Comparison of ENCODE assay signal across 1 cellular context in the genomic region with DNA sequence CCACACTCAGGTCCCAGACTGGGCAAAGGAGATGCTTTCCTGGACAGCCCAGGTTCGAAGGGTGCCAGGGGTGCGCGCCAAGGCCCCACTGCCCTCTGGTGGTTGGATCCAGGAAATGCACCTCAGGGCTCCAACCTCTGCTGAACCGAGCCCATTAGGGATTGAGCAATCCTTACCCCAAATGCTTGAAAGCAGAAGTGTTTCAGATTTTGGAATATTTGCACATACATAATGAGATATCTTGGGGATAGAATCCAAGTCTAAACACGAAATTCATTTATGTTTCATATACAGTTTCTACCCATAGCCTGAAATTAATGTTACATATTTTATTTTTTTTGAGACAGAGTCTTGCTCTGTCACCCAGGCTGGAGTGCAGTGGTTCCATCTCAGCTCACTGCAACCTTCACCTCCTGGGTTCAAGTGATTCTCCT.
TF ChIP-seq lines count a peak whose summit lies in the region.

No MANE protein-coding gene starts in this region.

TF ChIP-seq in HepG2, 621 proteins besides CTCF, POLR2A, EP300 and RAD21 (continued from another document and continues in another):
- TF ChIP-seq BCL3 (CRISPR knock-in tag; IDR thresholded peaks at IDR 0.05) (no peak), KDM5A (IDR thresholded peaks at IDR 0.05; ENCODE audit: borderline replicate concordance, low read length) (no peak), TBL1XR1 (IDR thresholded peaks at IDR 0.05; ENCODE audit: borderline replicate concordance, low read length, partially characterized antibody) (no peak), ELF1 (CRISPR knock-in tag; IDR thresholded peaks at IDR 0.05) (no peak), KLF9 (CRISPR knock-in tag; IDR thresholded peaks at IDR 0.05; ENCODE audit: low read depth) (no peak), KLF13 (CRISPR knock-in tag; IDR thresholded peaks at IDR 0.05) (no peak), GTF3A (CRISPR knock-in tag; conservative IDR thresholded peaks at IDR 0.05) (no peak), KDM5B (CRISPR knock-in tag; IDR thresholded peaks at IDR 0.05; ENCODE audit: borderline replicate concordance) (no peak), ZNF607 (CRISPR knock-in tag; IDR thresholded peaks at IDR 0.05; ENCODE audit: borderline replicate concordance) (no peak), NCOA5 (CRISPR knock-in tag; IDR thresholded peaks at IDR 0.05) (no peak), HNF1B (CRISPR knock-in tag; IDR thresholded peaks at IDR 0.05) (no peak), PATZ1 (CRISPR knock-in tag; IDR thresholded peaks at IDR 0.05) (no peak), ZEB1 (IDR thresholded peaks at IDR 0.05; ENCODE audit: insufficient replicate concordance, low read depth) (no peak), POLR2AphosphoS2 (IDR thresholded peaks at IDR 0.05; ENCODE audit: low read depth, low read length) (no peak), SMARCC2 (IDR thresholded peaks at IDR 0.05) (no peak), ZNF891 (CRISPR knock-in tag; IDR thresholded peaks at IDR 0.05) (no peak), ZSCAN9 (CRISPR knock-in tag; IDR thresholded peaks at IDR 0.05; ENCODE audit: borderline replicate concordance) (no peak), ZMYM4 (CRISPR knock-in tag; IDR thresholded peaks at IDR 0.05) (peak; percentile 28; the same call in 1 of the 2 replicates), ZNF816 (CRISPR knock-in tag; IDR thresholded peaks at IDR 0.05; ENCODE audit: borderline replicate concordance) (no peak), ZNF790 (CRISPR knock-in tag; IDR thresholded peaks at IDR 0.05; ENCODE audit: borderline replicate concordance) (no peak), ZNF557 (CRISPR knock-in tag; IDR thresholded peaks at IDR 0.05) (no peak), PAWR (CRISPR knock-in tag; IDR thresholded peaks at IDR 0.05; ENCODE audit: borderline replicate concordance) (no peak), THAP11 (CRISPR knock-in tag; IDR thresholded peaks at IDR 0.05) (peak; percentile 40; the same call in 1 of the 2 replicates), EHMT2 (IDR thresholded peaks at IDR 0.05; ENCODE audit: borderline replicate concordance, low read depth, low read length) (no peak), ZNF317 (CRISPR knock-in tag; IDR thresholded peaks at IDR 0.05) (no peak), JUNB (CRISPR knock-in tag; IDR thresholded peaks at IDR 0.05; ENCODE audit: borderline replicate concordance) (no peak), ELF3 (CRISPR knock-in tag; IDR thresholded peaks at IDR 0.05) (peak; percentile 41; the same call in 1 of the 2 replicates), ZNF460 (CRISPR knock-in tag; IDR thresholded peaks at IDR 0.05; ENCODE audit: borderline replicate concordance) (no peak), ZNF576 (CRISPR knock-in tag; IDR thresholded peaks at IDR 0.05) (no peak), ZBTB39 (CRISPR knock-in tag; IDR thresholded peaks at IDR 0.05) (no peak), ZNF83 (CRISPR knock-in tag; IDR thresholded peaks at IDR 0.05; ENCODE audit: borderline replicate concordance) (no peak), TRIM24 (CRISPR knock-in tag; IDR thresholded peaks at IDR 0.05) (no peak), ZBTB20 (CRISPR knock-in tag; IDR thresholded peaks at IDR 0.05; ENCODE audit: borderline replicate concordance, low read depth) (no peak), MEIS2 (CRISPR knock-in tag; IDR thresholded peaks at IDR 0.05) (no peak), ZNF850 (CRISPR knock-in tag; conservative IDR thresholded peaks at IDR 0.05) (no peak), ZNF556 (CRISPR knock-in tag; IDR thresholded peaks at IDR 0.05; ENCODE audit: borderline replicate concordance) (no peak), GATAD1 (CRISPR knock-in tag; IDR thresholded peaks at IDR 0.05) (no peak), HDAC2 (CRISPR knock-in tag; IDR thresholded peaks at IDR 0.05) (no peak), ATAD3A (CRISPR knock-in tag; IDR thresholded peaks at IDR 0.05) (no peak), ZC3H4 (CRISPR knock-in tag; IDR thresholded peaks at IDR 0.05; ENCODE audit: borderline replicate concordance) (no peak), HOXD1 (CRISPR knock-in tag; IDR thresholded peaks at IDR 0.05) (no peak), MXI1 (IDR thresholded peaks at IDR 0.05; ENCODE audit: borderline replicate concordance, low read depth, low read length) (no peak), ZNF432 (CRISPR knock-in tag; IDR thresholded peaks at IDR 0.05; ENCODE audit: borderline replicate concordance) (no peak), RXRA (CRISPR knock-in tag; IDR thresholded peaks at IDR 0.05) (0 out of 2 replicates have a peak, but pooled peaks have one; percentile 44), MEIS1 (CRISPR knock-in tag; IDR thresholded peaks at IDR 0.05; ENCODE audit: borderline replicate concordance) (no peak), ZNF878 (CRISPR knock-in tag; IDR thresholded peaks at IDR 0.05) (no peak), DNMT3B (CRISPR knock-in tag; conservative IDR thresholded peaks at IDR 0.05) (no peak), ZSCAN30 (CRISPR knock-in tag; IDR thresholded peaks at IDR 0.05) (no peak), ZNF549 (CRISPR knock-in tag; IDR thresholded peaks at IDR 0.05) (no peak), MTA1 (CRISPR knock-in tag; IDR thresholded peaks at IDR 0.05; ENCODE audit: borderline replicate concordance) (no peak), ZFP36L1 (CRISPR knock-in tag; IDR thresholded peaks at IDR 0.05) (no peak), NR0B2 (CRISPR knock-in tag; IDR thresholded peaks at IDR 0.05) (no peak), NR2F2 (IDR thresholded peaks at IDR 0.05; ENCODE audit: borderline replicate concordance, low read depth) (no peak), ETV5 (CRISPR knock-in tag; IDR thresholded peaks at IDR 0.05; ENCODE audit: borderline replicate concordance) (no peak)
- TF ChIP-seq, protein P1, sequence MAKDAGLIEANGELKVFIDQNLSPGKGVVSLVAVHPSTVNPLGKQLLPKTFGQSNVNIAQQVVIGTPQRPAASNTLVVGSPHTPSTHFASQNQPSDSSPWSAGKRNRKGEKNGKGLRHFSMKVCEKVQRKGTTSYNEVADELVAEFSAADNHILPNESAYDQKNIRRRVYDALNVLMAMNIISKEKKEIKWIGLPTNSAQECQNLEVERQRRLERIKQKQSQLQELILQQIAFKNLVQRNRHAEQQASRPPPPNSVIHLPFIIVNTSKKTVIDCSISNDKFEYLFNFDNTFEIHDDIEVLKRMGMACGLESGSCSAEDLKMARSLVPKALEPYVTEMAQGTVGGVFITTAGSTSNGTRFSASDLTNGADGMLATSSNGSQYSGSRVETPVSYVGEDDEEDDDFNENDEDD (CRISPR knock-in tag; IDR thresholded peaks at IDR 0.05; ENCODE audit: borderline replicate concordance), result peak; percentile 31; the same call in 1 of the 2 replicates
- TF ChIP-seq, protein P2, sequence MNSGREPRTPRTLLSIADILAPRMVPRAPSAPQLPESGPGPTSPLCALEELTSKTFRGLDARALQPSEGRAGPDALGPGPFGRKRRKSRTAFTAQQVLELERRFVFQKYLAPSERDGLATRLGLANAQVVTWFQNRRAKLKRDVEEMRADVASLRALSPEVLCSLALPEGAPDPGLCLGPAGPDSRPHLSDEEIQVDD (CRISPR knock-in tag; IDR thresholded peaks at IDR 0.05; ENCODE audit: borderline replicate concordance), result no peak
- TF ChIP-seq, protein P3, sequence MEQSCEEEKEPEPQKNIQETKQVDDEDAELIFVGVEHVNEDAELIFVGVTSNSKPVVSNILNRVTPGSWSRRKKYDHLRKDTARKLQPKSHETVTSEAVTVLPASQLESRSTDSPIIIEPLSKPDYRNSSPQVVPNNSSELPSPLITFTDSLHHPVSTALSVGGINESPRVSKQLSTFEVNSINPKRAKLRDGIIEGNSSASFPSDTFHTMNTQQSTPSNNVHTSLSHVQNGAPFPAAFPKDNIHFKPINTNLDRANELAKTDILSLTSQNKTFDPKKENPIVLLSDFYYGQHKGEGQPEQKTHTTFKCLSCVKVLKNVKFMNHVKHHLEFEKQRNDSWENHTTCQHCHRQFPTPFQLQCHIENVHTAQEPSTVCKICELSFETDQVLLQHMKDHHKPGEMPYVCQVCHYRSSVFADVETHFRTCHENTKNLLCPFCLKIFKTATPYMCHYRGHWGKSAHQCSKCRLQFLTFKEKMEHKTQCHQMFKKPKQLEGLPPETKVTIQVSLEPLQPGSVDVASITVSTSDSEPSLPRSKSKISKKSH (CRISPR knock-in tag; IDR thresholded peaks at IDR 0.05; ENCODE audit: borderline replicate concordance), result no peak
- TF ChIP-seq, protein P4, sequence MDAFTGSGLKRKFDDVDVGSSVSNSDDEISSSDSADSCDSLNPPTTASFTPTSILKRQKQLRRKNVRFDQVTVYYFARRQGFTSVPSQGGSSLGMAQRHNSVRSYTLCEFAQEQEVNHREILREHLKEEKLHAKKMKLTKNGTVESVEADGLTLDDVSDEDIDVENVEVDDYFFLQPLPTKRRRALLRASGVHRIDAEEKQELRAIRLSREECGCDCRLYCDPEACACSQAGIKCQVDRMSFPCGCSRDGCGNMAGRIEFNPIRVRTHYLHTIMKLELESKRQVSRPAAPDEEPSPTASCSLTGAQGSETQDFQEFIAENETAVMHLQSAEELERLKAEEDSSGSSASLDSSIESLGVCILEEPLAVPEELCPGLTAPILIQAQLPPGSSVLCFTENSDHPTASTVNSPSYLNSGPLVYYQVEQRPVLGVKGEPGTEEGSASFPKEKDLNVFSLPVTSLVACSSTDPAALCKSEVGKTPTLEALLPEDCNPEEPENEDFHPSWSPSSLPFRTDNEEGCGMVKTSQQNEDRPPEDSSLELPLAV (CRISPR knock-in tag; conservative IDR thresholded peaks at IDR 0.05; ENCODE audit: low read depth), result no peak
- TF ChIP-seq, protein P5, sequence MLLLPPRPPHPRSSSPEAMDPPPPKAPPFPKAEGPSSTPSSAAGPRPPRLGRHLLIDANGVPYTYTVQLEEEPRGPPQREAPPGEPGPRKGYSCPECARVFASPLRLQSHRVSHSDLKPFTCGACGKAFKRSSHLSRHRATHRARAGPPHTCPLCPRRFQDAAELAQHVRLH (CRISPR knock-in tag; IDR thresholded peaks at IDR 0.05; ENCODE audit: borderline replicate concordance, low read depth), result 0 out of 2 replicates have a peak, but pooled peaks have one; percentile 34
- TF ChIP-seq, protein P6, sequence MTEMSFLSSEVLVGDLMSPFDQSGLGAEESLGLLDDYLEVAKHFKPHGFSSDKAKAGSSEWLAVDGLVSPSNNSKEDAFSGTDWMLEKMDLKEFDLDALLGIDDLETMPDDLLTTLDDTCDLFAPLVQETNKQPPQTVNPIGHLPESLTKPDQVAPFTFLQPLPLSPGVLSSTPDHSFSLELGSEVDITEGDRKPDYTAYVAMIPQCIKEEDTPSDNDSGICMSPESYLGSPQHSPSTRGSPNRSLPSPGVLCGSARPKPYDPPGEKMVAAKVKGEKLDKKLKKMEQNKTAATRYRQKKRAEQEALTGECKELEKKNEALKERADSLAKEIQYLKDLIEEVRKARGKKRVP (CRISPR knock-in tag; IDR thresholded peaks at IDR 0.05), result no peak
